1 cellular context compared by ENCODE assay signal in genomic region chr6:162728177-162728571, GRCh38.
TF ChIP-seq lines count a peak whose summit lies in the region.

No MANE protein-coding gene starts in this region.

TF ChIP-seq in H1, 55 proteins besides CTCF, POLR2A, EP300 and RAD21 (continued from another document):
- no peak for TF ChIP-seq NRF1 (IDR thresholded peaks at IDR 0.05; ENCODE audit: low read depth, low read length)
- TF ChIP-seq YY1 (IDR thresholded peaks at IDR 0.05; ENCODE audit: low read depth, low read length): no peak
- TF ChIP-seq CBX5 (IDR thresholded peaks at IDR 0.05; ENCODE audit: low read depth, low read length): no peak
- TF ChIP-seq POU5F1 (IDR thresholded peaks at IDR 0.05; ENCODE audit: low read depth, low read length): no peak
- TF ChIP-seq SUZ12 (IDR thresholded peaks at IDR 0.05; ENCODE audit: low read length): no peak
